In the genomic region with DNA sequence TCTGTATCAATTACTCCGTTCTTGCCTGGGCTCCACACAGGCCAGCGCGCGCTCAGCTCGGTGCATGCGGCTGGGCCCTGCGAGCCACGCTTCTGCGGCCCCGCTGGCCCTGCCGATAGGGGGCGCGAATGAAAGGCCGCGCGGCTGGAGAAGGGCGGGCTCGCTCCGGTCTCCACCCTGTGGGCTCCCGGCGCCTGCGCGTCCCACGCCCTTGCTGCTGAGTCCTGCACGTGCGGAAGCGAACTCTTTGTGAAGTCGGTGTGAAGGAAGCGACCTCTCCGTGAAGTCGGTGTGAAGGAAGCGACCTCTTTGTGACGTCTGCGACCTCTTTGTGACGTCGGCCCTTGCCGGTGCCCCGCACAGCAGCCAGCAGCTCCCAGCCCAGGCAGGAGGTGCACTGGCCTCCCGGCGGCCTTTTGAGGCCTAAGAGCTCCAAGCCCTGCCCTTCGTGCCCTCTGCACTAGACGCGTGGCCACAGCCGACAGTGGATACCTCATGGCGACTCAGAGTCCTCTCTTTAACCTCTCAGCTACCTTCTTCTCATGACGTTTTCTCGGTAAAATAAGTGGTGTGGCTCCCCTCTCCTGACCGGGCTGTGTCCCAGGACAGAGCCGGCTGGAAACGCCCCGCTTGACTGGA, we compare ENCODE assay signal across 1 cellular context.
A peak's percentile ranks its signal among the peaks of the same experiment; 100 is the strongest.
TF ChIP-seq lines count a peak whose summit lies in the region.

No MANE protein-coding gene starts in this region.

TF ChIP-seq in WTC11, 78 proteins besides CTCF, POLR2A, EP300 and RAD21 (continued from another document and continues in another):
- TF ChIP-seq, protein P1, sequence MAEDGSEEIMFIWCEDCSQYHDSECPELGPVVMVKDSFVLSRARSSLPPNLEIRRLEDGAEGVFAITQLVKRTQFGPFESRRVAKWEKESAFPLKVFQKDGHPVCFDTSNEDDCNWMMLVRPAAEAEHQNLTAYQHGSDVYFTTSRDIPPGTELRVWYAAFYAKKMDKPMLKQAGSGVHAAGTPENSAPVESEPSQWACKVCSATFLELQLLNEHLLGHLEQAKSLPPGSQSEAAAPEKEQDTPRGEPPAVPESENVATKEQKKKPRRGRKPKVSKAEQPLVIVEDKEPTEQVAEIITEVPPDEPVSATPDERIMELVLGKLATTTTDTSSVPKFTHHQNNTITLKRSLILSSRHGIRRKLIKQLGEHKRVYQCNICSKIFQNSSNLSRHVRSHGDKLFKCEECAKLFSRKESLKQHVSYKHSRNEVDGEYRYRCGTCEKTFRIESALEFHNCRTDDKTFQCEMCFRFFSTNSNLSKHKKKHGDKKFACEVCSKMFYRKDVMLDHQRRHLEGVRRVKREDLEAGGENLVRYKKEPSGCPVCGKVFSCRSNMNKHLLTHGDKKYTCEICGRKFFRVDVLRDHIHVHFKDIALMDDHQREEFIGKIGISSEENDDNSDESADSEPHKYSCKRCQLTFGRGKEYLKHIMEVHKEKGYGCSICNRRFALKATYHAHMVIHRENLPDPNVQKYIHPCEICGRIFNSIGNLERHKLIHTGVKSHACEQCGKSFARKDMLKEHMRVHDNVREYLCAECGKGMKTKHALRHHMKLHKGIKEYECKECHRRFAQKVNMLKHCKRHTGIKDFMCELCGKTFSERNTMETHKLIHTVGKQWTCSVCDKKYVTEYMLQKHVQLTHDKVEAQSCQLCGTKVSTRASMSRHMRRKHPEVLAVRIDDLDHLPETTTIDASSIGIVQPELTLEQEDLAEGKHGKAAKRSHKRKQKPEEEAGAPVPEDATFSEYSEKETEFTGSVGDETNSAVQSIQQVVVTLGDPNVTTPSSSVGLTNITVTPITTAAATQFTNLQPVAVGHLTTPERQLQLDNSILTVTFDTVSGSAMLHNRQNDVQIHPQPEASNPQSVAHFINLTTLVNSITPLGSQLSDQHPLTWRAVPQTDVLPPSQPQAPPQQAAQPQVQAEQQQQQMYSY (CRISPR knock-in tag; IDR thresholded peaks at IDR 0.05): peak; percentile 4; the same call in 1 of the 2 replicates
- TF ChIP-seq, protein P2, sequence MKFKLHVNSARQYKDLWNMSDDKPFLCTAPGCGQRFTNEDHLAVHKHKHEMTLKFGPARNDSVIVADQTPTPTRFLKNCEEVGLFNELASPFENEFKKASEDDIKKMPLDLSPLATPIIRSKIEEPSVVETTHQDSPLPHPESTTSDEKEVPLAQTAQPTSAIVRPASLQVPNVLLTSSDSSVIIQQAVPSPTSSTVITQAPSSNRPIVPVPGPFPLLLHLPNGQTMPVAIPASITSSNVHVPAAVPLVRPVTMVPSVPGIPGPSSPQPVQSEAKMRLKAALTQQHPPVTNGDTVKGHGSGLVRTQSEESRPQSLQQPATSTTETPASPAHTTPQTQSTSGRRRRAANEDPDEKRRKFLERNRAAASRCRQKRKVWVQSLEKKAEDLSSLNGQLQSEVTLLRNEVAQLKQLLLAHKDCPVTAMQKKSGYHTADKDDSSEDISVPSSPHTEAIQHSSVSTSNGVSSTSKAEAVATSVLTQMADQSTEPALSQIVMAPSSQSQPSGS (CRISPR knock-in tag; IDR thresholded peaks at IDR 0.05; ENCODE audit: borderline replicate concordance, low read depth): peak; percentile 37; the same call in 1 of the 2 replicates
- TF ChIP-seq SMAD3 (CRISPR knock-in tag; IDR thresholded peaks at IDR 0.05; ENCODE audit: borderline replicate concordance): peak; percentile 84; the same call in 1 of the 2 replicates
- no peak for TF ChIP-seq JAZF1 (CRISPR knock-in tag; IDR thresholded peaks at IDR 0.05)
- TF ChIP-seq ETV6 (CRISPR knock-in tag; IDR thresholded peaks at IDR 0.05): peak; percentile 96
- no peak for TF ChIP-seq ZNF423 (CRISPR knock-in tag; IDR thresholded peaks at IDR 0.05)
- no peak for TF ChIP-seq ELF4 (CRISPR knock-in tag; IDR thresholded peaks at IDR 0.05; ENCODE audit: low read depth)
- peak; percentile 98 for TF ChIP-seq FOXP1 (CRISPR knock-in tag; IDR thresholded peaks at IDR 0.05; ENCODE audit: borderline replicate concordance)
- TF ChIP-seq, protein P3, sequence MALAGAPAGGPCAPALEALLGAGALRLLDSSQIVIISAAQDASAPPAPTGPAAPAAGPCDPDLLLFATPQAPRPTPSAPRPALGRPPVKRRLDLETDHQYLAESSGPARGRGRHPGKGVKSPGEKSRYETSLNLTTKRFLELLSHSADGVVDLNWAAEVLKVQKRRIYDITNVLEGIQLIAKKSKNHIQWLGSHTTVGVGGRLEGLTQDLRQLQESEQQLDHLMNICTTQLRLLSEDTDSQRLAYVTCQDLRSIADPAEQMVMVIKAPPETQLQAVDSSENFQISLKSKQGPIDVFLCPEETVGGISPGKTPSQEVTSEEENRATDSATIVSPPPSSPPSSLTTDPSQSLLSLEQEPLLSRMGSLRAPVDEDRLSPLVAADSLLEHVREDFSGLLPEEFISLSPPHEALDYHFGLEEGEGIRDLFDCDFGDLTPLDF (CRISPR knock-in tag; IDR thresholded peaks at IDR 0.05): peak; percentile 93
- peak; percentile 68; the same call in 1 of the 2 replicates for TF ChIP-seq ZNF219 (CRISPR knock-in tag; IDR thresholded peaks at IDR 0.05; ENCODE audit: borderline replicate concordance)
- no peak for TF ChIP-seq RORB (CRISPR knock-in tag; IDR thresholded peaks at IDR 0.05)
- no peak for TF ChIP-seq HMGA2 (CRISPR knock-in tag; IDR thresholded peaks at IDR 0.05)
- TF ChIP-seq, protein P4, sequence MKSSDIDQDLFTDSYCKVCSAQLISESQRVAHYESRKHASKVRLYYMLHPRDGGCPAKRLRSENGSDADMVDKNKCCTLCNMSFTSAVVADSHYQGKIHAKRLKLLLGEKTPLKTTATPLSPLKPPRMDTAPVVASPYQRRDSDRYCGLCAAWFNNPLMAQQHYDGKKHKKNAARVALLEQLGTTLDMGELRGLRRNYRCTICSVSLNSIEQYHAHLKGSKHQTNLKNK (CRISPR knock-in tag; IDR thresholded peaks at IDR 0.05): no peak
- TF ChIP-seq NFATC4 (CRISPR knock-in tag; IDR thresholded peaks at IDR 0.05): no peak
- TF ChIP-seq, protein P5, sequence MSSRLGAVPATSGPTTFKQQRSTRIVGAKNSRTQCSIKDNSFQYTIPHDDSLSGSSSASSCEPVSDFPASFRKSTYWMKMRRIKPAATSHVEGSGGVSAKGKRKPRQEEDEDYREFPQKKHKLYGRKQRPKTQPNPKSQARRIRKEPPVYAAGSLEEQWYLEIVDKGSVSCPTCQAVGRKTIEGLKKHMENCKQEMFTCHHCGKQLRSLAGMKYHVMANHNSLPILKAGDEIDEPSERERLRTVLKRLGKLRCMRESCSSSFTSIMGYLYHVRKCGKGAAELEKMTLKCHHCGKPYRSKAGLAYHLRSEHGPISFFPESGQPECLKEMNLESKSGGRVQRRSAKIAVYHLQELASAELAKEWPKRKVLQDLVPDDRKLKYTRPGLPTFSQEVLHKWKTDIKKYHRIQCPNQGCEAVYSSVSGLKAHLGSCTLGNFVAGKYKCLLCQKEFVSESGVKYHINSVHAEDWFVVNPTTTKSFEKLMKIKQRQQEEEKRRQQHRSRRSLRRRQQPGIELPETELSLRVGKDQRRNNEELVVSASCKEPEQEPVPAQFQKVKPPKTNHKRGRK (CRISPR knock-in tag; IDR thresholded peaks at IDR 0.05; ENCODE audit: borderline replicate concordance): no peak
- TF ChIP-seq, protein P6, sequence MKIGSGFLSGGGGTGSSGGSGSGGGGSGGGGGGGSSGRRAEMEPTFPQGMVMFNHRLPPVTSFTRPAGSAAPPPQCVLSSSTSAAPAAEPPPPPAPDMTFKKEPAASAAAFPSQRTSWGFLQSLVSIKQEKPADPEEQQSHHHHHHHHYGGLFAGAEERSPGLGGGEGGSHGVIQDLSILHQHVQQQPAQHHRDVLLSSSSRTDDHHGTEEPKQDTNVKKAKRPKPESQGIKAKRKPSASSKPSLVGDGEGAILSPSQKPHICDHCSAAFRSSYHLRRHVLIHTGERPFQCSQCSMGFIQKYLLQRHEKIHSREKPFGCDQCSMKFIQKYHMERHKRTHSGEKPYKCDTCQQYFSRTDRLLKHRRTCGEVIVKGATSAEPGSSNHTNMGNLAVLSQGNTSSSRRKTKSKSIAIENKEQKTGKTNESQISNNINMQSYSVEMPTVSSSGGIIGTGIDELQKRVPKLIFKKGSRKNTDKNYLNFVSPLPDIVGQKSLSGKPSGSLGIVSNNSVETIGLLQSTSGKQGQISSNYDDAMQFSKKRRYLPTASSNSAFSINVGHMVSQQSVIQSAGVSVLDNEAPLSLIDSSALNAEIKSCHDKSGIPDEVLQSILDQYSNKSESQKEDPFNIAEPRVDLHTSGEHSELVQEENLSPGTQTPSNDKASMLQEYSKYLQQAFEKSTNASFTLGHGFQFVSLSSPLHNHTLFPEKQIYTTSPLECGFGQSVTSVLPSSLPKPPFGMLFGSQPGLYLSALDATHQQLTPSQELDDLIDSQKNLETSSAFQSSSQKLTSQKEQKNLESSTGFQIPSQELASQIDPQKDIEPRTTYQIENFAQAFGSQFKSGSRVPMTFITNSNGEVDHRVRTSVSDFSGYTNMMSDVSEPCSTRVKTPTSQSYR (CRISPR knock-in tag; IDR thresholded peaks at IDR 0.05): peak; percentile 88; the same call in 1 of the 2 replicates
- TF ChIP-seq CBFB (CRISPR knock-in tag; IDR thresholded peaks at IDR 0.05; ENCODE audit: low read depth): 0 out of 2 replicates have a peak, but pooled peaks have one; percentile 67
- TF ChIP-seq FOXK1 (CRISPR knock-in tag; IDR thresholded peaks at IDR 0.05): peak; percentile 79
- TF ChIP-seq FOXJ3 (CRISPR knock-in tag; IDR thresholded peaks at IDR 0.05; ENCODE audit: borderline replicate concordance): no peak
- TF ChIP-seq, protein P7, sequence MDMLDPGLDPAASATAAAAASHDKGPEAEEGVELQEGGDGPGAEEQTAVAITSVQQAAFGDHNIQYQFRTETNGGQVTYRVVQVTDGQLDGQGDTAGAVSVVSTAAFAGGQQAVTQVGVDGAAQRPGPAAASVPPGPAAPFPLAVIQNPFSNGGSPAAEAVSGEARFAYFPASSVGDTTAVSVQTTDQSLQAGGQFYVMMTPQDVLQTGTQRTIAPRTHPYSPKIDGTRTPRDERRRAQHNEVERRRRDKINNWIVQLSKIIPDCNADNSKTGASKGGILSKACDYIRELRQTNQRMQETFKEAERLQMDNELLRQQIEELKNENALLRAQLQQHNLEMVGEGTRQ (CRISPR knock-in tag; IDR thresholded peaks at IDR 0.05): peak; percentile 38
- TF ChIP-seq, protein P8, sequence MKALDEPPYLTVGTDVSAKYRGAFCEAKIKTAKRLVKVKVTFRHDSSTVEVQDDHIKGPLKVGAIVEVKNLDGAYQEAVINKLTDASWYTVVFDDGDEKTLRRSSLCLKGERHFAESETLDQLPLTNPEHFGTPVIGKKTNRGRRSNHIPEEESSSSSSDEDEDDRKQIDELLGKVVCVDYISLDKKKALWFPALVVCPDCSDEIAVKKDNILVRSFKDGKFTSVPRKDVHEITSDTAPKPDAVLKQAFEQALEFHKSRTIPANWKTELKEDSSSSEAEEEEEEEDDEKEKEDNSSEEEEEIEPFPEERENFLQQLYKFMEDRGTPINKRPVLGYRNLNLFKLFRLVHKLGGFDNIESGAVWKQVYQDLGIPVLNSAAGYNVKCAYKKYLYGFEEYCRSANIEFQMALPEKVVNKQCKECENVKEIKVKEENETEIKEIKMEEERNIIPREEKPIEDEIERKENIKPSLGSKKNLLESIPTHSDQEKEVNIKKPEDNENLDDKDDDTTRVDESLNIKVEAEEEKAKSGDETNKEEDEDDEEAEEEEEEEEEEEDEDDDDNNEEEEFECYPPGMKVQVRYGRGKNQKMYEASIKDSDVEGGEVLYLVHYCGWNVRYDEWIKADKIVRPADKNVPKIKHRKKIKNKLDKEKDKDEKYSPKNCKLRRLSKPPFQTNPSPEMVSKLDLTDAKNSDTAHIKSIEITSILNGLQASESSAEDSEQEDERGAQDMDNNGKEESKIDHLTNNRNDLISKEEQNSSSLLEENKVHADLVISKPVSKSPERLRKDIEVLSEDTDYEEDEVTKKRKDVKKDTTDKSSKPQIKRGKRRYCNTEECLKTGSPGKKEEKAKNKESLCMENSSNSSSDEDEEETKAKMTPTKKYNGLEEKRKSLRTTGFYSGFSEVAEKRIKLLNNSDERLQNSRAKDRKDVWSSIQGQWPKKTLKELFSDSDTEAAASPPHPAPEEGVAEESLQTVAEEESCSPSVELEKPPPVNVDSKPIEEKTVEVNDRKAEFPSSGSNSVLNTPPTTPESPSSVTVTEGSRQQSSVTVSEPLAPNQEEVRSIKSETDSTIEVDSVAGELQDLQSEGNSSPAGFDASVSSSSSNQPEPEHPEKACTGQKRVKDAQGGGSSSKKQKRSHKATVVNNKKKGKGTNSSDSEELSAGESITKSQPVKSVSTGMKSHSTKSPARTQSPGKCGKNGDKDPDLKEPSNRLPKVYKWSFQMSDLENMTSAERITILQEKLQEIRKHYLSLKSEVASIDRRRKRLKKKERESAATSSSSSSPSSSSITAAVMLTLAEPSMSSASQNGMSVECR (CRISPR knock-in tag; IDR thresholded peaks at IDR 0.05; ENCODE audit: borderline replicate concordance): peak; percentile 90; the same call in 1 of the 2 replicates
- TF ChIP-seq NR3C1 (CRISPR knock-in tag; conservative IDR thresholded peaks at IDR 0.05; ENCODE audit: low read depth): peak; percentile 88; the same call in 1 of the 2 replicates
- TF ChIP-seq OVOL2 (CRISPR knock-in tag; IDR thresholded peaks at IDR 0.05; ENCODE audit: borderline replicate concordance): no peak
- TF ChIP-seq, protein P9, sequence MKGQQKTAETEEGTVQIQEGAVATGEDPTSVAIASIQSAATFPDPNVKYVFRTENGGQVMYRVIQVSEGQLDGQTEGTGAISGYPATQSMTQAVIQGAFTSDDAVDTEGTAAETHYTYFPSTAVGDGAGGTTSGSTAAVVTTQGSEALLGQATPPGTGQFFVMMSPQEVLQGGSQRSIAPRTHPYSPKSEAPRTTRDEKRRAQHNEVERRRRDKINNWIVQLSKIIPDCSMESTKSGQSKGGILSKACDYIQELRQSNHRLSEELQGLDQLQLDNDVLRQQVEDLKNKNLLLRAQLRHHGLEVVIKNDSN (CRISPR knock-in tag; IDR thresholded peaks at IDR 0.05): peak; percentile 65; the same call in 1 of the 2 replicates
- TF ChIP-seq NR2C2 (CRISPR knock-in tag; IDR thresholded peaks at IDR 0.05): peak; percentile 73; the same call in 1 of the 2 replicates
- no peak for TF ChIP-seq EMX1 (CRISPR knock-in tag; IDR thresholded peaks at IDR 0.05)
- TF ChIP-seq, protein P10, sequence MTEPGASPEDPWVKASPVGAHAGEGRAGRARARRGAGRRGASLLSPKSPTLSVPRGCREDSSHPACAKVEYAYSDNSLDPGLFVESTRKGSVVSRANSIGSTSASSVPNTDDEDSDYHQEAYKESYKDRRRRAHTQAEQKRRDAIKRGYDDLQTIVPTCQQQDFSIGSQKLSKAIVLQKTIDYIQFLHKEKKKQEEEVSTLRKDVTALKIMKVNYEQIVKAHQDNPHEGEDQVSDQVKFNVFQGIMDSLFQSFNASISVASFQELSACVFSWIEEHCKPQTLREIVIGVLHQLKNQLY (CRISPR knock-in tag; IDR thresholded peaks at IDR 0.05): 0 out of 2 replicates have a peak, but pooled peaks have one; percentile 76
- TF ChIP-seq, protein P11, sequence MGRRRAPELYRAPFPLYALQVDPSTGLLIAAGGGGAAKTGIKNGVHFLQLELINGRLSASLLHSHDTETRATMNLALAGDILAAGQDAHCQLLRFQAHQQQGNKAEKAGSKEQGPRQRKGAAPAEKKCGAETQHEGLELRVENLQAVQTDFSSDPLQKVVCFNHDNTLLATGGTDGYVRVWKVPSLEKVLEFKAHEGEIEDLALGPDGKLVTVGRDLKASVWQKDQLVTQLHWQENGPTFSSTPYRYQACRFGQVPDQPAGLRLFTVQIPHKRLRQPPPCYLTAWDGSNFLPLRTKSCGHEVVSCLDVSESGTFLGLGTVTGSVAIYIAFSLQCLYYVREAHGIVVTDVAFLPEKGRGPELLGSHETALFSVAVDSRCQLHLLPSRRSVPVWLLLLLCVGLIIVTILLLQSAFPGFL (CRISPR knock-in tag; IDR thresholded peaks at IDR 0.05; ENCODE audit: borderline replicate concordance): peak; percentile 84; the same call in 1 of the 2 replicates
- TF ChIP-seq, protein P12, sequence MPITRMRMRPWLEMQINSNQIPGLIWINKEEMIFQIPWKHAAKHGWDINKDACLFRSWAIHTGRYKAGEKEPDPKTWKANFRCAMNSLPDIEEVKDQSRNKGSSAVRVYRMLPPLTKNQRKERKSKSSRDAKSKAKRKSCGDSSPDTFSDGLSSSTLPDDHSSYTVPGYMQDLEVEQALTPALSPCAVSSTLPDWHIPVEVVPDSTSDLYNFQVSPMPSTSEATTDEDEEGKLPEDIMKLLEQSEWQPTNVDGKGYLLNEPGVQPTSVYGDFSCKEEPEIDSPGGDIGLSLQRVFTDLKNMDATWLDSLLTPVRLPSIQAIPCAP (CRISPR knock-in tag; IDR thresholded peaks at IDR 0.05): peak; percentile 92
